In genomic region chr12:47561746-47562145, GRCh38 we compare ENCODE assay signal across 25 cellular contexts.
DNase-seq lines count a peak whose midpoint lies in the region; TF ChIP-seq lines count a peak whose summit lies in the region.
"Had no signal": no experiment of that assay in that cellular context is flagged by ENCODE, and none has a peak within 500 bp of the region (broad histone marks: within the 10 kb centered on the region; RNA-seq: fewer than 3 reads in every experiment).

No MANE protein-coding gene starts in this region.

- TF ChIP-seq CTCF in mammary epithelial cell (conservative IDR thresholded peaks at IDR 0.05 in 1 of 2, IDR thresholded peaks at IDR 0.05 in 1 of 2; ENCODE audit: extremely low read depth in 1 of 2, insufficient read depth in 1 of 2, low read depth in 1 of 2, low read length in 2 of 2) = no peak
- TF ChIP-seq CTCF in breast epithelium (IDR thresholded peaks at IDR 0.05) = no peak
- TF ChIP-seq CTCF in RWPE1 (conservative IDR thresholded peaks at IDR 0.05; ENCODE audit: low read depth) = no peak
- no peak for TF ChIP-seq CTCF in endodermal cell (conservative IDR thresholded peaks at IDR 0.05)

- H3K27me3 ChIP-seq in mammary epithelial cell (ENCODE audit: insufficient read depth, low read length) (no peaks in the 10 kb centered on the region), breast epithelium (no peaks in the 10 kb centered on the region), muscle layer of colon (ENCODE audit: control insufficient read depth in 1 of 2, insufficient read depth in 2 of 2, low read length in 2 of 2) (no peaks in the 10 kb centered on the region), endodermal cell (ENCODE audit: control insufficient read depth, insufficient read depth, low read length, poor library complexity, severe bottlenecking) (no peaks in the 10 kb centered on the region)
- H3K27me3 ChIP-seq: ascending aorta, esophagus muscularis mucosa, pancreas, right lobe of liver, testis had no signal

- H3K4me1 ChIP-seq in mammary epithelial cell (ENCODE audit: insufficient read depth, low read length) (peaks cover 13% of the 10 kb centered on the region), breast epithelium (no peaks in the 10 kb centered on the region), muscle layer of colon (ENCODE audit: insufficient read depth, low read length) (peaks cover 42% of the 10 kb centered on the region), endodermal cell (ENCODE audit: control insufficient read depth, insufficient read depth, low read length) (no peaks in the 10 kb centered on the region)
- H3K4me1 ChIP-seq: ascending aorta, esophagus muscularis mucosa, pancreas, right lobe of liver, testis had no signal

- no peaks in the 10 kb centered on the region for H3K9me3 ChIP-seq in mammary epithelial cell (replicated peaks; ENCODE audit: insufficient read depth, low read length)
- H3K9me3 ChIP-seq in breast epithelium = no peaks in the 10 kb centered on the region
- H3K9me3 ChIP-seq in muscle layer of colon (ENCODE audit: low read length) = no peaks in the 10 kb centered on the region
- H3K9me3 ChIP-seq in endodermal cell (ENCODE audit: control insufficient read depth, low read length) = no peaks in the 10 kb centered on the region
- H3K9me3 ChIP-seq: ascending aorta, esophagus muscularis mucosa, pancreas, right lobe of liver, testis had no signal

- H2AFZ ChIP-seq in mammary epithelial cell (ENCODE audit: low read depth, low read length) = no peak overlapping the region

- no peak overlapping the region for H3K4me3 Mint-ChIP-seq in endodermal cell
- H3K4me3 Mint-ChIP-seq: CD4-positive, alpha-beta T cell; naive thymus-derived CD4-positive, alpha-beta T cell had no signal

- no peak overlapping the region for H3K4me3 ChIP-seq in mammary epithelial cell (replicated peaks in 1 of 3; ENCODE audit: insufficient read depth in 1 of 3, low read depth in 2 of 3, low read length in 3 of 3)
- H3K4me3 ChIP-seq in breast epithelium = no peak overlapping the region
- no peak overlapping the region for H3K4me3 ChIP-seq in muscle layer of colon (ENCODE audit: low read depth in 1 of 2, low read length in 2 of 2)
- H3K4me3 ChIP-seq in endodermal cell (ENCODE audit: low read length) = no peak overlapping the region
- H3K4me3 ChIP-seq: ascending aorta, esophagus muscularis mucosa, pancreas, right lobe of liver, testis had no signal

- intact Hi-C loops in mammary epithelial cell (cut with micrococcal nuclease) = no loop called here
- intact Hi-C loops in breast epithelium (cut with DNase I; ENCODE audit: low total_unique reads) = no loop called here

- CTCF ChIA-PET in mammary epithelial cell (lab: Charles Lee; ENCODE audit: low non-redundant PET) (no interaction called here), RWPE1 (lab: Yijun Ruan, JAX) (no interaction called here)

- H3K36me3 ChIP-seq in mammary epithelial cell (ENCODE audit: insufficient read depth, low read length) (no peaks in the 10 kb centered on the region), breast epithelium (no peaks in the 10 kb centered on the region), muscle layer of colon (ENCODE audit: insufficient read depth, low read length) (no peaks in the 10 kb centered on the region), endodermal cell (ENCODE audit: control insufficient read depth, insufficient read depth, low read length) (no peaks in the 10 kb centered on the region)
- H3K36me3 ChIP-seq: ascending aorta, esophagus muscularis mucosa, pancreas, right lobe of liver had no signal

- TF ChIP-seq POLR2A in breast epithelium (IDR thresholded peaks at IDR 0.05) = no peak

- no peak overlapping the region for H3K27ac ChIP-seq in mammary epithelial cell (ENCODE audit: insufficient read depth, low read depth, low read length)
- H3K27ac ChIP-seq in breast epithelium = no peak overlapping the region
- no peak overlapping the region for H3K27ac ChIP-seq in RWPE1
- H3K27ac ChIP-seq in muscle layer of colon (ENCODE audit: low read depth, low read length) = peak overlapping the region; percentile 7
- H3K27ac ChIP-seq in endodermal cell (ENCODE audit: low read depth, low read length) = no peak overlapping the region
- H3K27ac ChIP-seq: ascending aorta, esophagus muscularis mucosa, pancreas, right lobe of liver, testis had no signal

- H3K9me3 Mint-ChIP-seq in endodermal cell = no peaks in the 10 kb centered on the region
- H3K9me3 Mint-ChIP-seq: CD4-positive, alpha-beta T cell had no signal

- H3K4me2 ChIP-seq in mammary epithelial cell (ENCODE audit: insufficient read depth, low read depth, low read length) = no peak overlapping the region

- POLR2A ChIA-PET in RWPE1 (lab: Yijun Ruan, JAX; ENCODE audit: low non-redundant PET) = no interaction called here

- peak; percentile 66 for DNase-seq in mammary epithelial cell
- no peak for DNase-seq in breast epithelium (ENCODE audit: low spot score in 2 of 2)
- peak; percentile 15 for DNase-seq in RWPE1 (ENCODE audit: low spot score)
- DNase-seq in activated CD8-positive, alpha-beta memory T cell treated with anti-CD3 and anti-CD28 coated beads for 24 hours = no peak
- no peak for DNase-seq in amygdala (lab: John Stamatoyannopoulos, UW)
- DNase-seq in activated naive CD4-positive, alpha-beta T cell treated with Interleukin-2 at 50 U/mL for 16 hours = no peak
- no peak for DNase-seq in endodermal cell
- DNase-seq: activated CD4-positive, alpha-beta T cell treated with anti-CD3 and anti-CD28 coated beads for 4 hours; activated CD8-positive, alpha-beta memory T cell treated with anti-CD3 and anti-CD28 coated beads, Interleukin-2, amount 50 U/mL, for 4 hours; activated gamma-delta T cell treated with Interleukin-2 at 50 U/mL for 16 hours; CD4-positive, alpha-beta T cell; effector CD4-positive, alpha-beta T cell; H7; Kasumi-1; naive thymus-derived CD4-positive, alpha-beta T cell; NCI-H1105; NCI-H2081; NCI-H524; pancreas; right lobe of liver; RPMI8226; testis had no signal

- H3K9ac ChIP-seq in mammary epithelial cell (ENCODE audit: insufficient read depth, low read length) (no peak overlapping the region), muscle layer of colon (ENCODE audit: low read length) (no peak overlapping the region), endodermal cell (ENCODE audit: extremely low read depth, low read length, poor library complexity, severe bottlenecking) (no peak overlapping the region)

- H3K4me1 Mint-ChIP-seq in endodermal cell = no peaks in the 10 kb centered on the region

- H3K36me3 Mint-ChIP-seq in endodermal cell (ENCODE audit: low read depth) = no peaks in the 10 kb centered on the region
- H3K36me3 Mint-ChIP-seq: naive thymus-derived CD4-positive, alpha-beta T cell had no signal

- in situ Hi-C loops in mammary epithelial cell (cut with MboI; ENCODE audit: low sequenced_read_pairs in 2 of 2) = no loop called here

- no TSS peak for BruUV-seq in mammary epithelial cell (replicated peaks; lab: Mats Ljungman, UMichigan)

- no peaks in the 10 kb centered on the region for H4K20me1 ChIP-seq in mammary epithelial cell (ENCODE audit: insufficient read depth, low read length)

- H3K27me3 Mint-ChIP-seq in endodermal cell (ENCODE audit: insufficient read depth) = no peaks in the 10 kb centered on the region
- H3K27me3 Mint-ChIP-seq: CD4-positive, alpha-beta T cell had no signal

- H3K27ac Mint-ChIP-seq in endodermal cell = no peak overlapping the region
- H3K27ac Mint-ChIP-seq: CD4-positive, alpha-beta T cell had no signal

- dilution Hi-C loops in mammary epithelial cell (cut with HindIII; ENCODE audit: low sequenced_read_pairs) = loop anchor here (5.0 kb wide), 1 partner anchor 51 kb away; no protein-coding TSS in a partner anchor

- 82% methylated on average over 2 of the region's 2 CpGs for WGBS in mammary epithelial cell (ENCODE audit: low coverage, missing lambda C conversion rate)
- 86% methylated on average over 2 of the region's 2 CpGs; no CpG with 5 or more reads in 1 of the 2 experiments for WGBS in endodermal cell (ENCODE audit: insufficient coverage in 1 of 2, insufficient read length in 1 of 2), 2 experiments

- no peaks in the 10 kb centered on the region for H3K79me2 ChIP-seq in mammary epithelial cell (ENCODE audit: insufficient read depth, low read length)

Comparison
In these comparisons a context has a peak if more than half of its experiments do, and no peak if none do; other contexts are left out.
1. DNase-seq: peak in mammary epithelial cell (single experiment) and RWPE1 (single experiment); none in breast epithelium (0 of 2), activated CD8-positive, alpha-beta memory T cell treated with anti-CD3 and anti-CD28 coated beads for 24 hours (single experiment), amygdala (0 of 56), activated naive CD4-positive, alpha-beta T cell treated with Interleukin-2 at 50 U/mL for 16 hours (single experiment) and endodermal cell (single experiment).